13 cellular contexts compared by ENCODE assay signal in the genomic region with DNA sequence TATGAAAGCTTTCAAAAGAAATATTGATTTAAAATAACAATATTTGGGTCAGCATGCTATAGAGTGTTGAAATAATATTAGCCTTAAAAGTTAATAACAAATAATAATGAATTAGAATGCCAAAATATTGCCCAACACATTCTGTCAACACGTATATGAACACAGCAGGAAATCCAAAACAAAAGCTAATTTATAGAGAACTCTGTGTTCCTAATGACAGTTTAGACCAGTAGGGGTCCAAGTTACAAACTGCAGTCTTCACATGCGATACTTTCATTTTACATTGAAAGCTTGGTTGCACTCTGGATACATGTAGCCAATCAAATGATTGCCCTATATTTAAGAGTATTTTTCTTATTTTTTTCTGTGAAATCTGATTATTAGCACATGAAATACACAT.
DNase-seq lines count a peak whose midpoint lies in the region; ATAC-seq and TF ChIP-seq lines count a peak whose summit lies in the region.
"Had no signal": no experiment of that assay in that cellular context is flagged by ENCODE, and none has a peak within 500 bp of the region (broad histone marks: within the 10 kb centered on the region; RNA-seq: fewer than 3 reads in every experiment).

No MANE protein-coding gene starts in this region.

- H3K9me3 ChIP-seq in CD8-positive, alpha-beta T cell (ENCODE audit: low read length) = no peaks in the 10 kb centered on the region
- H3K9me3 ChIP-seq: right lobe of liver had no signal

- CTCF ChIA-PET in CD8-positive, alpha-beta T cell (lab: Charles Lee) = no interaction called here

- H3K4me3 Mint-ChIP-seq in CD8-positive, alpha-beta T cell = no peak overlapping the region
- H3K4me3 Mint-ChIP-seq: activated naive CD8-positive, alpha-beta T cell had no signal

- H3K27ac Mint-ChIP-seq in CD8-positive, alpha-beta T cell = no peak overlapping the region
- H3K27ac Mint-ChIP-seq: activated naive CD8-positive, alpha-beta T cell had no signal

- H3K4me1 Mint-ChIP-seq in CD8-positive, alpha-beta T cell (ENCODE audit: low read depth) = no peaks in the 10 kb centered on the region

- no peak overlapping the region for H3K27ac ChIP-seq in CD8-positive, alpha-beta T cell (ENCODE audit: low read depth, low read length)
- H3K27ac ChIP-seq: right lobe of liver had no signal

- H3K4me3 ChIP-seq in AG10803 (ENCODE audit: low read length) (no peak overlapping the region), LNCaP clone FGC (ENCODE audit: low read depth, low read length) (no peak overlapping the region)
- H3K4me3 ChIP-seq in CD8-positive, alpha-beta T cell (ENCODE audit: low read depth, low read length) = no peak overlapping the region
- H3K4me3 ChIP-seq: right lobe of liver had no signal

- H3K27me3 ChIP-seq in CD8-positive, alpha-beta T cell (ENCODE audit: insufficient read depth, low read length) = no peaks in the 10 kb centered on the region
- H3K27me3 ChIP-seq: right lobe of liver had no signal

- peaks cover 4% of the 10 kb centered on the region for H3K9me3 Mint-ChIP-seq in CD8-positive, alpha-beta T cell

- DNase-seq in AG10803 (ENCODE audit: low read depth) (peak; percentile 15), LNCaP clone FGC (ENCODE audit: low read depth) (peak; percentile 66), fibroblast of peridontal ligament (ENCODE audit: extremely low read depth) (peak; percentile 18), NCI-H187 (lab: John Stamatoyannopoulos, UW) (no peak), left ventricle myocardium superior (no peak)
- DNase-seq in CD8-positive, alpha-beta T cell = no peak
- DNase-seq: DMS79 treated with DMSO at 0.1 percent for 48 hours, MV-4-11, right lobe of liver, T-helper 9 cell had no signal

- intact Hi-C loops in CD8-positive, alpha-beta T cell (cut with DNase I, micrococcal nuclease) = no loop called here
- intact Hi-C loops in left ventricle myocardium superior (cut with micrococcal nuclease) = no loop called here

- TF ChIP-seq CTCF in AG10803 (conservative IDR thresholded peaks at IDR 0.05; ENCODE audit: low read length) (peak; percentile 34), LNCaP clone FGC (IDR thresholded peaks at IDR 0.05; ENCODE audit: control insufficient read depth, extremely low read depth, insufficient read depth) (0 out of 2 replicates have a peak, but pooled peaks have one; percentile 8)
- TF ChIP-seq CTCF in CD8-positive, alpha-beta T cell (IDR thresholded peaks at IDR 0.05) = no peak

- H3K4me1 ChIP-seq in CD8-positive, alpha-beta T cell (ENCODE audit: insufficient read depth, low read length) = no peaks in the 10 kb centered on the region
- H3K4me1 ChIP-seq: right lobe of liver had no signal

- no peaks in the 10 kb centered on the region for H3K36me3 Mint-ChIP-seq in CD8-positive, alpha-beta T cell
- H3K36me3 Mint-ChIP-seq: activated naive CD8-positive, alpha-beta T cell had no signal

- POLR2A ChIA-PET in CD8-positive, alpha-beta T cell (lab: Charles Lee) = no interaction called here

- peak; percentile 71 for ATAC-seq in GM21360 (IDR thresholded peaks at IDR 0.05; ENCODE audit: unreplicated experiment)
- ATAC-seq in CD8-positive, alpha-beta T cell = no peak
- ATAC-seq in GM21526 (IDR thresholded peaks at IDR 0.05; ENCODE audit: low FRiP score, unreplicated experiment) = no peak
- ATAC-seq in left ventricle myocardium superior = no peak

- no peaks in the 10 kb centered on the region for H3K36me3 ChIP-seq in CD8-positive, alpha-beta T cell (ENCODE audit: insufficient read depth, low read length)
- H3K36me3 ChIP-seq: right lobe of liver had no signal

- H3K27me3 Mint-ChIP-seq in CD8-positive, alpha-beta T cell (ENCODE audit: low read depth) = no peaks in the 10 kb centered on the region
- H3K27me3 Mint-ChIP-seq: activated naive CD8-positive, alpha-beta T cell had no signal

Comparison
In these comparisons a context has a peak if more than half of its experiments do, and no peak if none do; other contexts are left out.
1. DNase-seq: peak in AG10803 (single experiment), LNCaP clone FGC (single experiment) and fibroblast of peridontal ligament (single experiment); none in NCI-H187 (0 of 2), CD8-positive, alpha-beta T cell (0 of 7) and left ventricle myocardium superior (single experiment).